23 cellular contexts compared by ENCODE assay signal in the genomic region with DNA sequence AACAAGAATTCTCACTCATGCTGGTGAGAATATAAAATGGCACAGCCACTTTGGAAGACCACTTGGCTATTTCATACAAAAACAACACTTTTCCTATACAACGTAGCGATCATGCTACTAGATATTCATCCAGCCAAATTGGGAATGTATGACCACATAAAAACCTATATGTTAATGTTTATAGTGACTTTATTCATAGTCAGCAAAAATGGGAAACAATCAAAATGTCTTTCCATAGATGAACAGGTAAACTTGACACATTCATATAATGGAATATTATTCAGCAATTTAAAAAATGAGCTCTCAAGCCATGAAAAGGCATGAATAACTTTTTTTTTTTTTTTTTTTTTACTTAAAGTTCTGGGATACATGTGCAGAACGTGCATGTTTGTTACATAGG.
"Had no signal": no experiment of that assay in that cellular context is flagged by ENCODE, and none has a peak within 500 bp of the region (broad histone marks: within the 10 kb centered on the region; RNA-seq: fewer than 3 reads in every experiment).

No MANE protein-coding gene starts in this region.

- H3K4me1 ChIP-seq: esophagus muscularis mucosa, foreskin keratinocyte, gastrocnemius medialis, heart right ventricle, left lung, lower lobe of right lung had no signal

- H3K27me3 ChIP-seq: dorsolateral prefrontal cortex, esophagus muscularis mucosa, foreskin keratinocyte, gastrocnemius medialis, heart right ventricle, left lung had no signal

- H3K9me3 ChIP-seq: gastrocnemius medialis, lower lobe of right lung had no signal

- H3K4me3 ChIP-seq: coronary artery, dorsolateral prefrontal cortex, esophagus muscularis mucosa, gastrocnemius medialis, heart right ventricle, left lung, lower lobe of right lung, mucosa of descending colon had no signal

- H3K27ac ChIP-seq: coronary artery, dorsolateral prefrontal cortex, esophagus muscularis mucosa, foreskin keratinocyte, gastrocnemius medialis, heart right ventricle, left lung, lower lobe of right lung had no signal

- ATAC-seq: foreskin keratinocyte, gastrocnemius medialis, heart right ventricle, left cardiac atrium, left lung, left ventricle myocardium superior, lower lobe of right lung, mucosa of descending colon had no signal

- DNase-seq: dermis blood vessel endothelial cell; dorsolateral prefrontal cortex; effector CD4-positive, alpha-beta T cell; effector memory CD4-positive, alpha-beta T cell; foreskin keratinocyte; gastrocnemius medialis; glutamatergic neuron; head of caudate nucleus; heart right ventricle; hippocampal formation; left cardiac atrium; left lung; left ventricle myocardium superior; lower lobe of right lung; mesenchymal stem cell; mucosa of descending colon; naive B cell had no signal

- FAIRE-seq: colon, endothelial cell of umbilical vein, islet of Langerhans, keratinocyte had no signal

- H3K36me3 ChIP-seq: esophagus muscularis mucosa, gastrocnemius medialis, heart right ventricle, left lung, lower lobe of right lung had no signal
